Comparison of ENCODE assay signal across 2 cellular contexts in genomic region chr10:122402548-122403131, GRCh38.
A peak's percentile ranks its signal among the peaks of the same experiment; 100 is the strongest.
TF ChIP-seq lines count a peak whose summit lies in the region.

No MANE protein-coding gene starts in this region.

TF ChIP-seq in HepG2, 621 proteins besides CTCF, POLR2A, EP300 and RAD21:
- no peak for TF ChIP-seq SMAD9 (CRISPR knock-in tag; IDR thresholded peaks at IDR 0.05)
- TF ChIP-seq RBM22 (optimal IDR thresholded peaks at IDR 0.05; ENCODE audit: low read length): peak; percentile 21
TF ChIP-seq in HepG2: peak in this region for 1.

TF ChIP-seq in HCT116, 20 proteins besides CTCF, POLR2A, EP300 and RAD21:
- no peak for TF ChIP-seq REST (IDR thresholded peaks at IDR 0.05; ENCODE audit: low read depth)
- TF ChIP-seq ELF1 (IDR thresholded peaks at IDR 0.05; ENCODE audit: borderline replicate concordance, low read depth): no peak
- no peak for TF ChIP-seq ZNF274 (IDR thresholded peaks at IDR 0.05; ENCODE audit: low read depth, low read length)
- TF ChIP-seq CEBPB (IDR thresholded peaks at IDR 0.05; ENCODE audit: low read depth): no peak
- TF ChIP-seq CBX3 (IDR thresholded peaks at IDR 0.05; ENCODE audit: low read depth): no peak
- TF ChIP-seq SRF (IDR thresholded peaks at IDR 0.05; ENCODE audit: low read depth): no peak
- no peak for TF ChIP-seq ZFX (IDR thresholded peaks at IDR 0.05)
- TF ChIP-seq, protein P1, sequence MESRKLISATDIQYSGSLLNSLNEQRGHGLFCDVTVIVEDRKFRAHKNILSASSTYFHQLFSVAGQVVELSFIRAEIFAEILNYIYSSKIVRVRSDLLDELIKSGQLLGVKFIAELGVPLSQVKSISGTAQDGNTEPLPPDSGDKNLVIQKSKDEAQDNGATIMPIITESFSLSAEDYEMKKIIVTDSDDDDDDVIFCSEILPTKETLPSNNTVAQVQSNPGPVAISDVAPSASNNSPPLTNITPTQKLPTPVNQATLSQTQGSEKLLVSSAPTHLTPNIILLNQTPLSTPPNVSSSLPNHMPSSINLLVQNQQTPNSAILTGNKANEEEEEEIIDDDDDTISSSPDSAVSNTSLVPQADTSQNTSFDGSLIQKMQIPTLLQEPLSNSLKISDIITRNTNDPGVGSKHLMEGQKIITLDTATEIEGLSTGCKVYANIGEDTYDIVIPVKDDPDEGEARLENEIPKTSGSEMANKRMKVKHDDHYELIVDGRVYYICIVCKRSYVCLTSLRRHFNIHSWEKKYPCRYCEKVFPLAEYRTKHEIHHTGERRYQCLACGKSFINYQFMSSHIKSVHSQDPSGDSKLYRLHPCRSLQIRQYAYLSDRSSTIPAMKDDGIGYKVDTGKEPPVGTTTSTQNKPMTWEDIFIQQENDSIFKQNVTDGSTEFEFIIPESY (IDR thresholded peaks at IDR 0.05; ENCODE audit: extremely low read depth, insufficient replicate concordance, low read length): no peak
- TF ChIP-seq SP1 (IDR thresholded peaks at IDR 0.05; ENCODE audit: low read depth): no peak
- no peak for TF ChIP-seq JUND (IDR thresholded peaks at IDR 0.05)
- TF ChIP-seq SIN3A (IDR thresholded peaks at IDR 0.05; ENCODE audit: low read depth): no peak
